In the genomic region with DNA sequence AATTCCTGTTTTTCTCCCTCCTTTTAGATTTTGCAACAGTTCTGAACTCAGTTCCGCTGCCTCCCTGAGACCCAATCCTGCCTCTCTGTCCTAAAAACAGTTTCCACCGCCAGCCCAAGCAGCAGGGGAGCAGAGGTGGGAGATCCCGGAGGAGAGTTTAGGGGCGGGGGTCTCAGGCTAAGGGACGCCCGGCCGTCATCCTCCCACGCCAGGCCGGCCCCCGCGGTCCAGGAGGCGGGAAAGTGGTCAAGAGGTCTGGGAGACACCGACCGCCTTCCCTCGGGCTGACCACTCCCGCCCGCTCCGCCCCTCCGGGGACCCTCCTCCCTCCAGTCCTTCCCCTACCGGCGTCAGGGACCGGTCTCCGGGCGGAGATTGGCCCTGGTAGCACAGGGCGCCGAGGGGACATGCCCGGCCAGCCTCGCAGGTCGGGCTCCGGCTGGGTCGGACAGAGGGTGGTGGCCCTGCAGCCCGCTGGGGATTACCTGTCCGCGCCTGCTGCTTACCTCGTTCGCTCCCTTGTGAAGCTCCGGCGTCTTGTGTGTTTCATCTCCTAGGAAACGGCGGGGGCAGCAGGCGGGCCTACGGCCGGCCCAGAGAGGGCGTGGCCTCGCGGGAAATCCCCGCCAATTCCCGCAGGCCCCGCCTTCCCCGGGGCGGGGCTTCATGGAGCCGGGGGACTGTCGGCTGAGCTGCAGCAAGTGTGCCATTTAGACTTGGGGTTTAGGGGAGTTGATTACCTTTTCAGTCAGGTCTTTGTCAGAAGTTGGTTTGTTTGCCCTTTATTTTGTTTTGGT, we compare ENCODE assay signal across 1 cellular context.
A peak's percentile ranks its signal among the peaks of the same experiment; 100 is the strongest.
TF ChIP-seq lines count a peak whose summit lies in the region.

Gene MAK (minus strand): TSS at position 543 of the 797 bp plus-strand sequence. CDS start 7,891 bp downstream, outside the sequence.

TF ChIP-seq in K562, 482 proteins besides CTCF, POLR2A, EP300 and RAD21 (continued from another document and continues in another):
- TF ChIP-seq, protein P1, sequence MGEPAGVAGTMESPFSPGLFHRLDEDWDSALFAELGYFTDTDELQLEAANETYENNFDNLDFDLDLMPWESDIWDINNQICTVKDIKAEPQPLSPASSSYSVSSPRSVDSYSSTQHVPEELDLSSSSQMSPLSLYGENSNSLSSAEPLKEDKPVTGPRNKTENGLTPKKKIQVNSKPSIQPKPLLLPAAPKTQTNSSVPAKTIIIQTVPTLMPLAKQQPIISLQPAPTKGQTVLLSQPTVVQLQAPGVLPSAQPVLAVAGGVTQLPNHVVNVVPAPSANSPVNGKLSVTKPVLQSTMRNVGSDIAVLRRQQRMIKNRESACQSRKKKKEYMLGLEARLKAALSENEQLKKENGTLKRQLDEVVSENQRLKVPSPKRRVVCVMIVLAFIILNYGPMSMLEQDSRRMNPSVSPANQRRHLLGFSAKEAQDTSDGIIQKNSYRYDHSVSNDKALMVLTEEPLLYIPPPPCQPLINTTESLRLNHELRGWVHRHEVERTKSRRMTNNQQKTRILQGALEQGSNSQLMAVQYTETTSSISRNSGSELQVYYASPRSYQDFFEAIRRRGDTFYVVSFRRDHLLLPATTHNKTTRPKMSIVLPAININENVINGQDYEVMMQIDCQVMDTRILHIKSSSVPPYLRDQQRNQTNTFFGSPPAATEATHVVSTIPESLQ (CRISPR knock-in tag; IDR thresholded peaks at IDR 0.05) = no peak
- no peak for TF ChIP-seq SMAD3 (CRISPR knock-in tag; conservative IDR thresholded peaks at IDR 0.05)
- no peak for TF ChIP-seq SMAD4 (CRISPR knock-in tag; conservative IDR thresholded peaks at IDR 0.05)
- no peak for TF ChIP-seq SP2 (IDR thresholded peaks at IDR 0.05; ENCODE audit: extremely low read depth, low read depth, low read length, poor library complexity, severe bottlenecking)
- peak; percentile 44; the same call in 1 of the 2 replicates for TF ChIP-seq SMARCA4 (IDR thresholded peaks at IDR 0.05)
- no peak for TF ChIP-seq RHOXF2B (CRISPR knock-in tag; conservative IDR thresholded peaks at IDR 0.05)
- TF ChIP-seq, protein P2, sequence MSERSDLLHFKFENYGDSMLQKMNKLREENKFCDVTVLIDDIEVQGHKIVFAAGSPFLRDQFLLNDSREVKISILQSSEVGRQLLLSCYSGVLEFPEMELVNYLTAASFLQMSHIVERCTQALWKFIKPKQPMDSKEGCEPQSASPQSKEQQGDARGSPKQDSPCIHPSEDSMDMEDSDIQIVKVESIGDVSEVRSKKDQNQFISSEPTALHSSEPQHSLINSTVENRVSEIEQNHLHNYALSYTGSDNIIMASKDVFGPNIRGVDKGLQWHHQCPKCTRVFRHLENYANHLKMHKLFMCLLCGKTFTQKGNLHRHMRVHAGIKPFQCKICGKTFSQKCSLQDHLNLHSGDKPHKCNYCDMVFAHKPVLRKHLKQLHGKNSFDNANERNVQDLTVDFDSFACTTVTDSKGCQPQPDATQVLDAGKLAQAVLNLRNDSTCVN (CRISPR knock-in tag; IDR thresholded peaks at IDR 0.05) = no peak
- no peak for TF ChIP-seq ZNF77 (CRISPR knock-in tag; IDR thresholded peaks at IDR 0.05)
- no peak for TF ChIP-seq TSHZ1 (CRISPR knock-in tag; IDR thresholded peaks at IDR 0.05)
- peak in 1 of 3 experiments; percentile 49 for TF ChIP-seq YY1 (IDR thresholded peaks at IDR 0.05; ENCODE audit: borderline replicate concordance in 1 of 3, control insufficient read depth in 1 of 3, extremely low read depth in 1 of 3, insufficient read depth in 3 of 3, insufficient read length in 1 of 3, insufficient replicate concordance in 2 of 3, low read depth in 1 of 3, low read length in 2 of 3)
- TF ChIP-seq, protein P3, sequence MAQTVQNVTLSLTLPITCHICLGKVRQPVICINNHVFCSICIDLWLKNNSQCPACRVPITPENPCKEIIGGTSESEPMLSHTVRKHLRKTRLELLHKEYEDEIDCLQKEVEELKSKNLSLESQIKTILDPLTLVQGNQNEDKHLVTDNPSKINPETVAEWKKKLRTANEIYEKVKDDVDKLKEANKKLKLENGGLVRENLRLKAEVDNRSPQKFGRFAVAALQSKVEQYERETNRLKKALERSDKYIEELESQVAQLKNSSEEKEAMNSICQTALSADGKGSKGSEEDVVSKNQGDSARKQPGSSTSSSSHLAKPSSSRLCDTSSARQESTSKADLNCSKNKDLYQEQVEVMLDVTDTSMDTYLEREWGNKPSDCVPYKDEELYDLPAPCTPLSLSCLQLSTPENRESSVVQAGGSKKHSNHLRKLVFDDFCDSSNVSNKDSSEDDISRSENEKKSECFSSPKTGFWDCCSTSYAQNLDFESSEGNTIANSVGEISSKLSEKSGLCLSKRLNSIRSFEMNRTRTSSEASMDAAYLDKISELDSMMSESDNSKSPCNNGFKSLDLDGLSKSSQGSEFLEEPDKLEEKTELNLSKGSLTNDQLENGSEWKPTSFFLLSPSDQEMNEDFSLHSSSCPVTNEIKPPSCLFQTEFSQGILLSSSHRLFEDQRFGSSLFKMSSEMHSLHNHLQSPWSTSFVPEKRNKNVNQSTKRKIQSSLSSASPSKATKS (CRISPR knock-in tag; IDR thresholded peaks at IDR 0.05) = no peak
- peak; percentile 60 for TF ChIP-seq ZNF431 (CRISPR knock-in tag; IDR thresholded peaks at IDR 0.05)
- TF ChIP-seq ZNF764 (CRISPR knock-in tag; IDR thresholded peaks at IDR 0.05; ENCODE audit: low read depth) = no peak
- peak; percentile 47; the same call in 1 of the 2 replicates for TF ChIP-seq ELF4 (CRISPR knock-in tag; IDR thresholded peaks at IDR 0.05)
- TF ChIP-seq, protein P4, sequence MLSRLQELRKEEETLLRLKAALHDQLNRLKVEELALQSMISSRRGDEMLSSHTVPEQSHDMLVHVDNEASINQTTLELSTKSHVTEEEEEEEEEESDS (CRISPR knock-in tag; IDR thresholded peaks at IDR 0.05) = no peak
- TF ChIP-seq, protein P5, sequence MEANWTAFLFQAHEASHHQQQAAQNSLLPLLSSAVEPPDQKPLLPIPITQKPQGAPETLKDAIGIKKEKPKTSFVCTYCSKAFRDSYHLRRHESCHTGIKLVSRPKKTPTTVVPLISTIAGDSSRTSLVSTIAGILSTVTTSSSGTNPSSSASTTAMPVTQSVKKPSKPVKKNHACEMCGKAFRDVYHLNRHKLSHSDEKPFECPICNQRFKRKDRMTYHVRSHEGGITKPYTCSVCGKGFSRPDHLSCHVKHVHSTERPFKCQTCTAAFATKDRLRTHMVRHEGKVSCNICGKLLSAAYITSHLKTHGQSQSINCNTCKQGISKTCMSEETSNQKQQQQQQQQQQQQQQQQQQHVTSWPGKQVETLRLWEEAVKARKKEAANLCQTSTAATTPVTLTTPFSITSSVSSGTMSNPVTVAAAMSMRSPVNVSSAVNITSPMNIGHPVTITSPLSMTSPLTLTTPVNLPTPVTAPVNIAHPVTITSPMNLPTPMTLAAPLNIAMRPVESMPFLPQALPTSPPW (CRISPR knock-in tag; IDR thresholded peaks at IDR 0.05) = peak; percentile 84
- no peak for TF ChIP-seq RFX7 (CRISPR knock-in tag; IDR thresholded peaks at IDR 0.05)
- no peak for TF ChIP-seq U2AF2 (optimal IDR thresholded peaks at IDR 0.05; ENCODE audit: low read depth, low read length)
- no peak for TF ChIP-seq KAT7 (CRISPR knock-in tag; IDR thresholded peaks at IDR 0.05; ENCODE audit: borderline replicate concordance)
- no peak for TF ChIP-seq PURB (CRISPR knock-in tag; IDR thresholded peaks at IDR 0.05; ENCODE audit: low read depth)
- TF ChIP-seq ZNF224 (CRISPR knock-in tag; IDR thresholded peaks at IDR 0.05) = no peak
- TF ChIP-seq ZNF282 (CRISPR knock-in tag; IDR thresholded peaks at IDR 0.05) = no peak
- no peak for TF ChIP-seq ZNF41 (CRISPR knock-in tag; conservative IDR thresholded peaks at IDR 0.05)
- TF ChIP-seq THRA (IDR thresholded peaks at IDR 0.05) = no peak
- no peak for TF ChIP-seq SETDB1 (IDR thresholded peaks at IDR 0.05; ENCODE audit: low read length)
- TF ChIP-seq BCOR (IDR thresholded peaks at IDR 0.05) = no peak
- no peak for TF ChIP-seq ZNF347 (CRISPR knock-in tag; IDR thresholded peaks at IDR 0.05; ENCODE audit: low read depth)
- TF ChIP-seq BCL6 (CRISPR knock-in tag; IDR thresholded peaks at IDR 0.05) = no peak
- TF ChIP-seq, protein P6, sequence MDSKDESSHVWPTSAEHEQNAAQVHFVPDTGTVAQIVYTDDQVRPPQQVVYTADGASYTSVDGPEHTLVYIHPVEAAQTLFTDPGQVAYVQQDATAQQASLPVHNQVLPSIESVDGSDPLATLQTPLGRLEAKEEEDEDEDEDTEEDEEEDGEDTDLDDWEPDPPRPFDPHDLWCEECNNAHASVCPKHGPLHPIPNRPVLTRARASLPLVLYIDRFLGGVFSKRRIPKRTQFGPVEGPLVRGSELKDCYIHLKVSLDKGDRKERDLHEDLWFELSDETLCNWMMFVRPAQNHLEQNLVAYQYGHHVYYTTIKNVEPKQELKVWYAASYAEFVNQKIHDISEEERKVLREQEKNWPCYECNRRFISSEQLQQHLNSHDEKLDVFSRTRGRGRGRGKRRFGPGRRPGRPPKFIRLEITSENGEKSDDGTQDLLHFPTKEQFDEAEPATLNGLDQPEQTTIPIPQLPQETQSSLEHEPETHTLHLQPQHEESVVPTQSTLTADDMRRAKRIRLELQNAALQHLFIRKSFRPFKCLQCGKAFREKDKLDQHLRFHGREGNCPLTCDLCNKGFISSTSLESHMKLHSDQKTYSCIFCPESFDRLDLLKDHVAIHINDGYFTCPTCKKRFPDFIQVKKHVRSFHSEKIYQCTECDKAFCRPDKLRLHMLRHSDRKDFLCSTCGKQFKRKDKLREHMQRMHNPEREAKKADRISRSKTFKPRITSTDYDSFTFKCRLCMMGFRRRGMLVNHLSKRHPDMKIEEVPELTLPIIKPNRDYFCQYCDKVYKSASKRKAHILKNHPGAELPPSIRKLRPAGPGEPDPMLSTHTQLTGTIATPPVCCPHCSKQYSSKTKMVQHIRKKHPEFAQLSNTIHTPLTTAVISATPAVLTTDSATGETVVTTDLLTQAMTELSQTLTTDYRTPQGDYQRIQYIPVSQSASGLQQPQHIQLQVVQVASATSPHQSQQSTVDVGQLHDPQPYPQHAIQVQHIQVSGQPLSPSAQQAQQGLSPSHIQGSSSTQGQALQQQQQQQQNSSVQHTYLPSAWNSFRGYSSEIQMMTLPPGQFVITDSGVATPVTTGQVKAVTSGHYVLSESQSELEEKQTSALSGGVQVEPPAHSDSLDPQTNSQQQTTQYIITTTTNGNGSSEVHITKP (IDR thresholded peaks at IDR 0.05; ENCODE audit: partially characterized antibody) = peak; percentile 15
- no peak for TF ChIP-seq SNRNP70 (optimal IDR thresholded peaks at IDR 0.05; ENCODE audit: low read depth, low read length)
- no peak for TF ChIP-seq CBX5 (IDR thresholded peaks at IDR 0.05; ENCODE audit: borderline replicate concordance, low read depth)
- no peak for TF ChIP-seq KLF6 (CRISPR knock-in tag; IDR thresholded peaks at IDR 0.05; ENCODE audit: borderline replicate concordance)
- TF ChIP-seq EHMT2 (IDR thresholded peaks at IDR 0.05) = no peak
- TF ChIP-seq ARNT (IDR thresholded peaks at IDR 0.05) = no peak
- no peak for TF ChIP-seq ZNF280B (CRISPR knock-in tag; IDR thresholded peaks at IDR 0.05)
- TF ChIP-seq C11orf30 (IDR thresholded peaks at IDR 0.05; ENCODE audit: low read depth) = no peak
- no peak for TF ChIP-seq PHTF2 (CRISPR knock-in tag; IDR thresholded peaks at IDR 0.05)
- TF ChIP-seq, protein P7, sequence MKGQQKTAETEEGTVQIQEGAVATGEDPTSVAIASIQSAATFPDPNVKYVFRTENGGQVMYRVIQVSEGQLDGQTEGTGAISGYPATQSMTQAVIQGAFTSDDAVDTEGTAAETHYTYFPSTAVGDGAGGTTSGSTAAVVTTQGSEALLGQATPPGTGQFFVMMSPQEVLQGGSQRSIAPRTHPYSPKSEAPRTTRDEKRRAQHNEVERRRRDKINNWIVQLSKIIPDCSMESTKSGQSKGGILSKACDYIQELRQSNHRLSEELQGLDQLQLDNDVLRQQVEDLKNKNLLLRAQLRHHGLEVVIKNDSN (CRISPR knock-in tag; IDR thresholded peaks at IDR 0.05) = no peak; the same call in 1 of the 2 replicates
